Comparison of ENCODE assay signal across 23 cellular contexts in the genomic region with DNA sequence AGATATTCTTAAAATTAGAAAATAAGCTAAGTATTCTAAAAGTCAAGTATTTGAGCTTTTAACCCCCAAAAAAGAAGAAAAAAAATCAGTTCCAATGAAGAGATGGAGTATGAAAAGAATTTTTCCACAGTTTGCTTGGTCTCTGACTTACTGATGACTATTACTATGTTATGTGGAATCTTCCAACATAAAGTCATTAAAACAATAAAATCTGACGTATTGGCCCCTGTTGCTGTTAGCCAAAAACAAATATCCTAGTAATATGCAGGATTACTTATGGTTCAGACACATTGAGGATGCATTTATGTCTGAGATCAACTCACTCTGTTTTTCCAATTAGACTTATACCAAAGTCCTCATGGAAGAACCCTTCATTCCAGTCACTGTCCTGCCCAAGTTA.
DNase-seq lines count a peak whose midpoint lies in the region; ATAC-seq and TF ChIP-seq lines count a peak whose summit lies in the region.
"Had no signal": no experiment of that assay in that cellular context is flagged by ENCODE, and none has a peak within 500 bp of the region (broad histone marks: within the 10 kb centered on the region; RNA-seq: fewer than 3 reads in every experiment).

No MANE protein-coding gene starts in this region.

- H3K27ac ChIP-seq in SK-N-SH (ENCODE audit: low read depth in 2 of 2, low read length in 1 of 2): peak overlapping the region; percentile 16 to 98; a peak in 3 of 4 replicates
- H3K27ac ChIP-seq in lower lobe of right lung: no peak overlapping the region
- H3K27ac ChIP-seq in esophagus squamous epithelium: peak overlapping the region in 1 of 4 donors; percentile 23
- H3K27ac ChIP-seq: hepatocyte, pancreas had no signal

- CTCF ChIA-PET in SK-N-SH (lab: Yijun Ruan, JAX): no interaction called here

- TF ChIP-seq POLR2A in esophagus squamous epithelium (IDR thresholded peaks at IDR 0.05): no peak

- peak in 1 of 2 experiments; percentile 9; a peak in 1 of 4 replicates for TF ChIP-seq EP300 in SK-N-SH (IDR thresholded peaks at IDR 0.05; ENCODE audit: borderline replicate concordance in 1 of 2, low read depth in 1 of 2, low read length in 1 of 2)

- H3K4me3 ChIP-seq in SK-N-SH (ENCODE audit: low read depth in 2 of 2, low read length in 1 of 2) (peak overlapping the region in 1 of 2 experiments; percentile 57; a peak in 2 of 4 replicates), skeletal muscle satellite cell (ENCODE audit: low read length) (no peak overlapping the region), lower lobe of right lung (no peak overlapping the region), esophagus squamous epithelium (no peak overlapping the region)
- H3K4me3 ChIP-seq: GM12878, hepatocyte, MG63, pancreas had no signal

- H3K36me3 ChIP-seq in SK-N-SH (replicated peaks in 1 of 2; ENCODE audit: control insufficient read depth in 1 of 2, insufficient read depth in 2 of 2, low read length in 1 of 2) (no peaks in the 10 kb centered on the region), skeletal muscle satellite cell (ENCODE audit: insufficient read depth, low read length) (no peaks in the 10 kb centered on the region), lower lobe of right lung (no peaks in the 10 kb centered on the region), esophagus squamous epithelium (no peaks in the 10 kb centered on the region)
- H3K36me3 ChIP-seq: MG63, pancreas had no signal

- DNase-seq in EL (peak; percentile 73), SK-N-SH (no peak), dedifferentiated amniotic fluid mesenchymal stem cell (ENCODE audit: extremely low spot score) (peak; percentile 35), lower lobe of right lung (no peak), esophagus squamous epithelium (lab: John Stamatoyannopoulos, UW) (no peak)
- DNase-seq: activated CD4-positive, alpha-beta T cell treated with anti-CD3 and anti-CD28 coated beads for 4 hours; C1 segment of cervical spinal cord; effector memory CD8-positive, alpha-beta T cell; H9; islet precursor cell; naive thymus-derived CD4-positive, alpha-beta T cell; NCI-H1694 treated with DMSO at 0.1 percent for 48 hours; pancreas; stimulated activated naive CD8-positive, alpha-beta T cell treated with anti-CD3 and anti-CD28 coated beads, Interleukin-15, Interleukin-2, amounts not matched to agents 100 U/mL and 50 U/mL, for 24 hours; trophoblast cell had no signal

- H3K9ac ChIP-seq in SK-N-SH: peak overlapping the region; percentile 72
- peak overlapping the region; percentile 22 for H3K9ac ChIP-seq in skeletal muscle satellite cell (ENCODE audit: low read depth, low read length)

- ATAC-seq in lower lobe of right lung (no peak), HG03097 (IDR thresholded peaks at IDR 0.05; ENCODE audit: low FRiP score, unreplicated experiment) (no peak), GM18873 (IDR thresholded peaks at IDR 0.05; ENCODE audit: low FRiP score, unreplicated experiment) (no peak)
- ATAC-seq: activated T-helper 17 cell treated with anti-CD3 and anti-CD28 coated beads, Interleukin-2, amount 50 U/mL, for 72 hours; effector memory CD8-positive, alpha-beta T cell; GM12878; naive thymus-derived CD4-positive, alpha-beta T cell; pancreas; sciatic nerve; stimulated activated naive CD8-positive, alpha-beta T cell treated with anti-CD3 and anti-CD28 coated beads, Interleukin-15, Interleukin-2, amounts not matched to agents 100 U/mL and 50 U/mL, for 24 hours had no signal

- H3K4me1 ChIP-seq in SK-N-SH (ENCODE audit: control insufficient read depth in 1 of 2, insufficient read depth in 2 of 2, low read depth in 1 of 2, low read length in 1 of 2) (peaks cover 0 to 15% of the 10 kb centered on the region in 2 experiments; a peak in 2 of 4 replicates), skeletal muscle satellite cell (ENCODE audit: control insufficient read depth, insufficient read depth, low read length) (no peaks in the 10 kb centered on the region), lower lobe of right lung (no peaks in the 10 kb centered on the region), esophagus squamous epithelium (no peaks in the 10 kb centered on the region)
- H3K4me1 ChIP-seq: pancreas had no signal

- intact Hi-C loops in lower lobe of right lung (cut with DNase I) (no loop called here), esophagus squamous epithelium (cut with DNase I) (no loop called here)

- H3F3A ChIP-seq in SK-N-SH (replicated peaks; ENCODE audit: insufficient read depth): peaks cover 29% of the 10 kb centered on the region

- H3K9me3 ChIP-seq in SK-N-SH (no peaks in the 10 kb centered on the region), skeletal muscle satellite cell (replicated peaks; ENCODE audit: low read length) (no peaks in the 10 kb centered on the region), lower lobe of right lung (no peaks in the 10 kb centered on the region), esophagus squamous epithelium (no peaks in the 10 kb centered on the region)
- H3K9me3 ChIP-seq: MG63, pancreas had no signal

- H3K9me2 ChIP-seq in SK-N-SH: no peaks in the 10 kb centered on the region

- H4K20me1 ChIP-seq in SK-N-SH (ENCODE audit: insufficient read depth): no peaks in the 10 kb centered on the region

- peak overlapping the region; percentile 60 for H3K4me2 ChIP-seq in SK-N-SH
- H3K4me2 ChIP-seq in skeletal muscle satellite cell (ENCODE audit: low read length): no peak overlapping the region
- H3K4me2 ChIP-seq: hepatocyte had no signal

- no peak for TF ChIP-seq RAD21 in SK-N-SH (IDR thresholded peaks at IDR 0.05; ENCODE audit: low read length)

- 17% methylated on average over 1 of the region's 1 CpG for WGBS in SK-N-SH (ENCODE audit: low lambda C conversion rate)
- WGBS in esophagus squamous epithelium, 2 donors: 23 to 55% methylated on average over 1 of the region's 1 CpG

- peak overlapping the region; percentile 7; the same call in 1 of the 2 replicates for H2AFZ ChIP-seq in SK-N-SH (ENCODE audit: low read depth)
- H2AFZ ChIP-seq: hepatocyte had no signal

- POLR2A ChIA-PET in SK-N-SH (lab: Yijun Ruan, JAX): no interaction called here

- no peaks in the 10 kb centered on the region for H3K79me2 ChIP-seq in SK-N-SH (ENCODE audit: insufficient read depth)
- H3K79me2 ChIP-seq: hepatocyte had no signal

- H3K27me3 ChIP-seq in SK-N-SH (ENCODE audit: insufficient read depth) (no peaks in the 10 kb centered on the region), skeletal muscle satellite cell (ENCODE audit: control insufficient read depth, insufficient read depth, low read length) (no peaks in the 10 kb centered on the region), lower lobe of right lung (ENCODE audit: low read depth) (no peaks in the 10 kb centered on the region), esophagus squamous epithelium (no peaks in the 10 kb centered on the region)
- H3K27me3 ChIP-seq: hepatocyte, MG63, pancreas had no signal

- TF ChIP-seq CTCF in SK-N-SH (IDR thresholded peaks at IDR 0.05) (no peak), lower lobe of right lung (IDR thresholded peaks at IDR 0.05) (no peak), esophagus squamous epithelium (IDR thresholded peaks at IDR 0.05) (no peak)

TF ChIP-seq in SK-N-SH, 30 proteins besides CTCF, POLR2A, EP300 and RAD21:
- TF ChIP-seq RCOR1 (IDR thresholded peaks at IDR 0.05; ENCODE audit: low read length) (no peak), FOXM1 (IDR thresholded peaks at IDR 0.05; ENCODE audit: low read depth) (no peak), CHD2 (IDR thresholded peaks at IDR 0.05; ENCODE audit: low read length, partially characterized antibody) (no peak), NRF1 (IDR thresholded peaks at IDR 0.05; ENCODE audit: low read depth, low read length) (no peak), MEF2A (IDR thresholded peaks at IDR 0.05; ENCODE audit: borderline replicate concordance, low read depth) (no peak), TEAD4 (IDR thresholded peaks at IDR 0.05; ENCODE audit: borderline replicate concordance, insufficient read depth) (no peak), GATA2 (CRISPR knock-in tag; IDR thresholded peaks at IDR 0.05) (no peak), POLR2AphosphoS5 (IDR thresholded peaks at IDR 0.05; ENCODE audit: low read depth, low read length) (no peak), SMC3 (IDR thresholded peaks at IDR 0.05; ENCODE audit: low read depth, low read length) (no peak)
- TF ChIP-seq, protein P1, sequence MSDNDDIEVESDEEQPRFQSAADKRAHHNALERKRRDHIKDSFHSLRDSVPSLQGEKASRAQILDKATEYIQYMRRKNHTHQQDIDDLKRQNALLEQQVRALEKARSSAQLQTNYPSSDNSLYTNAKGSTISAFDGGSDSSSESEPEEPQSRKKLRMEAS (IDR thresholded peaks at IDR 0.05; ENCODE audit: low read depth): no peak

Comparison
In these comparisons a context has a peak if more than half of its experiments do, and no peak if none do; other contexts are left out.
1. DNase-seq: peak in EL (single experiment) and dedifferentiated amniotic fluid mesenchymal stem cell (single experiment); none in SK-N-SH (single experiment), lower lobe of right lung (single experiment) and esophagus squamous epithelium (single experiment).